ENCODE assay signal across 12 cellular contexts in the genomic region with DNA sequence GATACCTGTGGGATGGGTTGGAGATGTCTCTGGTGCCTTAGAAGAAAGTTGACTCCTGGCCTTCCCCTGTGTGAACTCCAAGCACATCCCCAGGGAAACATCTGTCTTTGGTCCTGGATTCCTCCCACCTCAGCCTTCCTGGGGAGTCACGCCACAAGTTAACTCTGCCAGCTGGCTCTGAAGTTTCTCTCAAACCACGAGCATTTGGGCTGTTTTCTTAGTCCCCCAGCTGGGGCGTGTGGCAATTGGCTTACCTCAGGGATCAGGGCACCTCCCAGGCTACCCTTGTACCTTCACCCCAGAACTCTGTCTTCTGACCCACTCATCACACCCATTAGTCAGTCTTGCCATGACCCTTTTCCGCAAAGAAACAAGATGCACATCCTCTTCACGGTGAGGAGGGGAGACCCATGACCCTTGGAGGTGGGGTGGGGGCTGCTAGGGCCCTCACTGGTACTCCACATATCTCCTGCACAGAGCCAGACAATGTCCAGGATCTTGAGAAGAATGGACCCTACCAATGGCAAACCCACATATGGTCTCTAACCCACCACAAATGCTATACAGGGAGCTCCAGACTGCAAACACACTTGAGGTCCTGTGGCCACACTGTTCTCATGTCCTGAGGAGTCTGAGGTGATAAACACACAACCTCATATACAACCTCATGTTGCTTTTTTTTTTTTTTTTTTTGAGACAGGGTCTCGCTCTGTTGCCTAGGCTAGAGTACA. TPM values are rescaled to one million over a fixed set of nuclear protein-coding genes. Genes with fewer than 3 reads are reported as not detected.
DNase-seq lines count a peak whose midpoint lies in the region; ATAC-seq, FAIRE-seq and TF ChIP-seq lines count a peak whose summit lies in the region.
"Had no signal": no experiment of that assay in that cellular context is flagged by ENCODE, and none has a peak within 500 bp of the region (broad histone marks: within the 10 kb centered on the region; RNA-seq: fewer than 3 reads in every experiment).

No MANE protein-coding gene starts in this region.

- TF ChIP-seq CTCF in breast epithelium (IDR thresholded peaks at IDR 0.05): no peak

- ATAC-seq in activated T-cell treated with anti-CD3 and anti-CD28 coated beads, Interleukin-2, amount 50 U/mL, for 72 hours (replicated peaks in 1 of 2): no peak
- no peak for ATAC-seq in HG03097 (IDR thresholded peaks at IDR 0.05; ENCODE audit: low FRiP score, unreplicated experiment)
- ATAC-seq: heart left ventricle had no signal

- 69 to 75% (median 71%) methylated on average over 6 of the region's 6 CpGs for WGBS in small intestine, 3 donors

- intact Hi-C loops in breast epithelium (cut with DNase I; ENCODE audit: low total_unique reads): no loop called here

- peak overlapping the region; percentile 5 for H3K27ac Mint-ChIP-seq in activated T-cell treated with anti-CD3 and anti-CD28 coated beads, Interleukin-2, amount 50 U/mL, for 72 hours

- peak overlapping the region; percentile 11 to 42 for H3K27ac ChIP-seq in breast epithelium
- peak overlapping the region in 1 of 2 donors; percentile 27 for H3K27ac ChIP-seq in small intestine (ENCODE audit: low read depth in 1 of 2, low read length in 1 of 2)
- H3K27ac ChIP-seq: GM23248, ovary had no signal

- H3K9me3 Mint-ChIP-seq in activated T-cell treated with anti-CD3 and anti-CD28 coated beads, Interleukin-2, amount 50 U/mL, for 72 hours: peaks cover 3 to 5% of the 10 kb centered on the region in 2 donors

- peaks cover 32% of the 10 kb centered on the region for H3K4me1 Mint-ChIP-seq in activated T-cell treated with anti-CD3 and anti-CD28 coated beads, Interleukin-2, amount 50 U/mL, for 72 hours (ENCODE audit: low read depth)

- H3K36me3 Mint-ChIP-seq in activated T-cell treated with anti-CD3 and anti-CD28 coated beads, Interleukin-2, amount 50 U/mL, for 72 hours (ENCODE audit: insufficient read depth in 2 of 2): peaks cover 10 to 12% of the 10 kb centered on the region in 2 donors

- H3K27me3 Mint-ChIP-seq in activated T-cell treated with anti-CD3 and anti-CD28 coated beads, Interleukin-2, amount 50 U/mL, for 72 hours (ENCODE audit: low read depth): peaks cover 7% of the 10 kb centered on the region

- H3K4me1 ChIP-seq in breast epithelium (peaks cover 0 to 7% of the 10 kb centered on the region in 2 donors), small intestine (ENCODE audit: control insufficient read depth in 2 of 2, insufficient read depth in 1 of 2, low read depth in 1 of 2, low read length in 1 of 2) (peaks cover 0 to 5% of the 10 kb centered on the region in 2 donors)

- H3K27me3 ChIP-seq in breast epithelium: no peaks in the 10 kb centered on the region
- H3K27me3 ChIP-seq in small intestine (ENCODE audit: control insufficient read depth in 2 of 2, insufficient read depth in 2 of 2, low read length in 2 of 2): no peaks in the 10 kb centered on the region
- H3K27me3 ChIP-seq: ovary had no signal

- no peak for TF ChIP-seq POLR2A in breast epithelium (IDR thresholded peaks at IDR 0.05)

- H3K4me3 Mint-ChIP-seq in activated T-cell treated with anti-CD3 and anti-CD28 coated beads, Interleukin-2, amount 50 U/mL, for 72 hours: no peak overlapping the region

- no peak for FAIRE-seq in small intestine (lab: Jason Lieb, UNC)

- no peaks in the 10 kb centered on the region for H3K36me3 ChIP-seq in breast epithelium
- peaks cover 0 to 2% of the 10 kb centered on the region in 2 donors for H3K36me3 ChIP-seq in small intestine (ENCODE audit: control insufficient read depth in 2 of 2, insufficient read depth in 2 of 2, low read length in 2 of 2)
- H3K36me3 ChIP-seq: ovary had no signal

- DNase-seq in activated T-cell treated with anti-CD3 and anti-CD28 coated beads, Interleukin-2, amount 50 U/mL, for 72 hours: no peak
- DNase-seq in activated T-cell treated with anti-CD3 and anti-CD28 coated beads for 4 hours: no peak
- DNase-seq in MV-4-11 (lab: John Stamatoyannopoulos, UW): peak; percentile 29
- DNase-seq in breast epithelium (ENCODE audit: low spot score in 2 of 2): no peak
- peak; percentile 7 for DNase-seq in small intestine
- DNase-seq in NCI-H748 (lab: John Stamatoyannopoulos, UW; ENCODE audit: unreplicated experiment): no peak
- no peak for DNase-seq in NCI-H524 treated with DMSO at 0.1 percent for 48 hours (lab: John Stamatoyannopoulos, UW)
- DNase-seq: GM23248, NCI-H1694 had no signal

- H3K4me3 ChIP-seq in breast epithelium (no peak overlapping the region), small intestine (ENCODE audit: low read depth in 1 of 2, low read length in 2 of 2) (no peak overlapping the region)
- H3K4me3 ChIP-seq: GM23248, heart left ventricle, ovary had no signal

- no peaks in the 10 kb centered on the region for H3K9me3 ChIP-seq in breast epithelium
- no peaks in the 10 kb centered on the region for H3K9me3 ChIP-seq in small intestine (ENCODE audit: control insufficient read depth, low read depth)
- H3K9me3 ChIP-seq: heart left ventricle, ovary had no signal

RNA-seq across cellular contexts. Expression of gene NEIL1, which starts 3.9 kb away (rescaled TPM):
- total RNA-seq in activated T-cell treated with anti-CD3 and anti-CD28 coated beads, Interleukin-2, amount 50 U/mL, for 72 hours: 10 to 100 TPM in 1 of 2 donors, 1 to 10 TPM in 1; 5.8 to 11.0 TPM
- total RNA-seq in breast epithelium: 100 to 1,000 TPM in 1 of 3 donors, 10 to 100 TPM in 2; 23.4 to 101 (median 97.9) TPM
- polyA plus RNA-seq in small intestine: 10 to 100 TPM; 18.8 to 63.1 (median 38.6) TPM

RNA-seq across cellular contexts. Expression of gene COMMD4, which starts 14.9 kb away (rescaled TPM):
- total RNA-seq in activated T-cell treated with anti-CD3 and anti-CD28 coated beads, Interleukin-2, amount 50 U/mL, for 72 hours: 10 to 100 TPM; 50.6 to 61.1 TPM
- 10 to 100 TPM; 61.6 to 66.6 (median 63.6) TPM for total RNA-seq in breast epithelium
- 100 to 1,000 TPM; 114 to 177 (median 115) TPM for polyA plus RNA-seq in small intestine

RNA-seq across cellular contexts. Expression of gene MAN2C1, which starts 17.6 kb away (rescaled TPM):
- 100 to 1,000 TPM; 106 to 120 TPM for total RNA-seq in activated T-cell treated with anti-CD3 and anti-CD28 coated beads, Interleukin-2, amount 50 U/mL, for 72 hours
- total RNA-seq in breast epithelium: 100 to 1,000 TPM; 112 to 259 (median 169) TPM
- polyA plus RNA-seq in small intestine: 100 to 1,000 TPM; 109 to 379 (median 168) TPM

Comparison
In these comparisons a context has a peak if more than half of its experiments do, and no peak if none do; other contexts are left out.
1. DNase-seq: peak in MV-4-11 (single experiment) and small intestine (single experiment); none in activated T-cell treated with anti-CD3 and anti-CD28 coated beads, Interleukin-2, amount 50 U/mL, for 72 hours (0 of 2), activated T-cell treated with anti-CD3 and anti-CD28 coated beads for 4 hours (single experiment), breast epithelium (0 of 2), NCI-H748 (single experiment) and NCI-H524 treated with DMSO at 0.1 percent for 48 hours (single experiment).